ENCODE assay signal across 8 cellular contexts in the genomic region with DNA sequence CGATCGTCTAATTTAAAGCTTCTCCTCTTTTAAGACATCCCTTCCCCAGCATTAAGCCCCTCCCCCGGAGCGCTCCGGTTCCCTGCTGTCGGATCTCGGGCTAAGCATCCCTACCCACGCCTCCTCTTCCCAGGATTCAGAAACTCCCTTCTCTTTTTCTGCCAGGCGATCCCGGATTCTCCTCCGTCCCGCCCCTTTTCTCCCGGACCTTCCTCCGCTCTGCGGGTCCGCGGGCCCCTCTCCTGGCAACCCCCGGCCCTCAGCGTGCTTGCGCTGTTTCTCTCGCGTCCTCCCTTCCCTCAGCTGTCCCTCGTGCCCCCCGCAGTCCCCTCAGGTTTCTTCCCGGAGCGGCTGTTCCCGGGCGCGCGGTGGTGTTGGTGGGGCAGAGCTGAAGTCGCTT. TPM values are rescaled to one million over a fixed set of nuclear protein-coding genes. Genes with fewer than 3 reads are reported as not detected.
DNase-seq lines count a peak whose midpoint lies in the region; ATAC-seq, FAIRE-seq and TF ChIP-seq lines count a peak whose summit lies in the region.
"Not testable (repeated sequence)": the region's sequence is repeated elsewhere in the genome, so short reads cannot be mapped to it uniquely, and the experiment has no call there.

No MANE protein-coding gene starts in this region.

- H3K4me1 Mint-ChIP-seq in activated CD8-positive, alpha-beta T cell treated with anti-CD3 and anti-CD28 coated beads, Interleukin-2, amount 10 ng/mL, durations not matched to agents 7 days and 5 days (ENCODE audit: low read depth); glutamatergic neuron (ENCODE audit: low read depth, unreplicated experiment): not testable (repeated sequence)

- CTCF ChIA-PET in A549 (lab: Yijun Ruan, JAX); OCI-LY7 (lab: Charles Lee; ENCODE audit: unreplicated experiment); activated CD8-positive, alpha-beta T cell treated with anti-CD3 and anti-CD28 coated beads, Interleukin-2, amount 10 ng/mL, durations not matched to agents 7 days and 5 days (lab: Charles Lee): not testable (repeated sequence)

- not testable (repeated sequence) for H3K79me2 ChIP-seq in OCI-LY7 (ENCODE audit: insufficient read depth, low read depth, low read length); mesendoderm (ENCODE audit: control insufficient read depth, insufficient read depth, low read length)

- not testable (repeated sequence) for H3K9me3 Mint-ChIP-seq in activated CD8-positive, alpha-beta T cell treated with anti-CD3 and anti-CD28 coated beads, Interleukin-2, amount 10 ng/mL, durations not matched to agents 7 days and 5 days (ENCODE audit: insufficient read depth); glutamatergic neuron (ENCODE audit: unreplicated experiment)

- not testable (repeated sequence) for TF ChIP-seq EP300 in A549 (IDR thresholded peaks at IDR 0.05)

- H3K56ac ChIP-seq in mesendoderm (ENCODE audit: low read length) = peak overlapping the region; percentile 60

- TF ChIP-seq RAD21 in A549 (conservative IDR thresholded peaks at IDR 0.05 in 1 of 2, IDR thresholded peaks at IDR 0.05 in 1 of 2) = not testable (repeated sequence)

- not testable (repeated sequence) for H3K18ac ChIP-seq in mesendoderm (ENCODE audit: low read length)

- not testable (repeated sequence) for H3K9me3 ChIP-seq in A549; OCI-LY7 (ENCODE audit: low read length); skeletal muscle satellite cell (replicated peaks; ENCODE audit: low read length)

- H3K36me3 Mint-ChIP-seq in activated CD8-positive, alpha-beta T cell treated with anti-CD3 and anti-CD28 coated beads, Interleukin-2, amount 10 ng/mL, durations not matched to agents 7 days and 5 days (ENCODE audit: low read depth); glutamatergic neuron (ENCODE audit: unreplicated experiment): not testable (repeated sequence)

- H3K27ac ChIP-seq in A549 (peak overlapping the region in 1 of 2 experiments; percentile 66; a peak in 2 of 6 replicates), OCI-LY7 (ENCODE audit: low read depth, low read length, poor library complexity, severe bottlenecking) (peak overlapping the region; percentile 51)
- H3K27ac ChIP-seq in mesendoderm (ENCODE audit: low read depth, low read length) = not testable (repeated sequence)

- not testable (repeated sequence) for H2AFZ ChIP-seq in OCI-LY7 (ENCODE audit: low read length)

- intact Hi-C loops in OCI-LY7 (cut with micrococcal nuclease; ENCODE audit: unreplicated experiment) = not testable (repeated sequence)

- DNase-seq in A549 (ENCODE audit: low read depth in 1 of 2, low spot score in 1 of 2) = peak in 1 of 2 experiments; percentile 4
- peak; percentile 2 for DNase-seq in H4 (ENCODE audit: low spot score)
- DNase-seq in OCI-LY7 (ENCODE audit: low spot score) = peak; percentile 0
- peak; percentile 18 for DNase-seq in activated CD8-positive, alpha-beta T cell treated with anti-CD3 and anti-CD28 coated beads, Interleukin-2, amount 10 ng/mL, durations not matched to agents 7 days and 5 days
- DNase-seq in bronchial epithelial cell (ENCODE audit: low read depth) = not testable (repeated sequence)
- DNase-seq in glutamatergic neuron = peak; percentile 11
- DNase-seq in mesendoderm = peak; percentile 34

- not testable (repeated sequence) for TF ChIP-seq CTCF in A549 (IDR thresholded peaks at IDR 0.05); OCI-LY7 (conservative IDR thresholded peaks at IDR 0.05; ENCODE audit: low read length); bronchial epithelial cell (IDR thresholded peaks at IDR 0.05; ENCODE audit: insufficient read depth, low read length, severe bottlenecking); glutamatergic neuron (IDR thresholded peaks at IDR 0.05; ENCODE audit: partially characterized antibody, unreplicated experiment)

- H3K9ac ChIP-seq in mesendoderm (ENCODE audit: low read length); skeletal muscle satellite cell (ENCODE audit: low read depth, low read length): not testable (repeated sequence)

- not testable (repeated sequence) for H3K79me1 ChIP-seq in mesendoderm (ENCODE audit: low read length)

- peak; percentile 9 to 16 for ATAC-seq in A549
- ATAC-seq in activated CD8-positive, alpha-beta T cell treated with anti-CD3 and anti-CD28 coated beads, Interleukin-2, amount 10 ng/mL, durations not matched to agents 7 days and 5 days = not testable (repeated sequence)

- not testable (repeated sequence) for H3K4me1 ChIP-seq in A549; OCI-LY7 (ENCODE audit: insufficient read depth, low read length, poor library complexity, severe bottlenecking); mesendoderm (ENCODE audit: control insufficient read depth, low read depth, low read length); skeletal muscle satellite cell (ENCODE audit: control insufficient read depth, insufficient read depth, low read length)

- H2BK120ac ChIP-seq in mesendoderm (ENCODE audit: low read depth, low read length) = not testable (repeated sequence)

- not testable (repeated sequence) for H3K27ac Mint-ChIP-seq in activated CD8-positive, alpha-beta T cell treated with anti-CD3 and anti-CD28 coated beads, Interleukin-2, amount 10 ng/mL, durations not matched to agents 7 days and 5 days; glutamatergic neuron (ENCODE audit: unreplicated experiment)

- not testable (repeated sequence) for H4K20me1 ChIP-seq in OCI-LY7 (ENCODE audit: insufficient read depth, low read length)

- not testable (repeated sequence) for FAIRE-seq in A549 (lab: Jason Lieb, UNC); bronchial epithelial cell (lab: Jason Lieb, UNC)

- H3K4me3 Mint-ChIP-seq in activated CD8-positive, alpha-beta T cell treated with anti-CD3 and anti-CD28 coated beads, Interleukin-2, amount 10 ng/mL, durations not matched to agents 7 days and 5 days = peak overlapping the region; percentile 52
- H3K4me3 Mint-ChIP-seq in glutamatergic neuron (ENCODE audit: unreplicated experiment) = peak overlapping the region; percentile 59

- not testable (repeated sequence) for BruUV-seq in OCI-LY7 (replicated peaks; lab: Mats Ljungman, UMichigan)

- H3K36me3 ChIP-seq in OCI-LY7 (ENCODE audit: insufficient read depth, low read length); bronchial epithelial cell (ENCODE audit: control insufficient read depth, insufficient read depth, low read length); mesendoderm (ENCODE audit: control insufficient read depth, insufficient read depth, low read length); skeletal muscle satellite cell (ENCODE audit: insufficient read depth, low read length): not testable (repeated sequence)

- not testable (repeated sequence) for H3K23ac ChIP-seq in mesendoderm (ENCODE audit: low read length)

- H3K27me3 ChIP-seq in bronchial epithelial cell (ENCODE audit: control insufficient read depth, insufficient read depth, low read length); mesendoderm (ENCODE audit: insufficient read depth, low read length, poor library complexity); skeletal muscle satellite cell (ENCODE audit: control insufficient read depth, insufficient read depth, low read length): not testable (repeated sequence)

- H4K5ac ChIP-seq in mesendoderm (ENCODE audit: low read length) = not testable (repeated sequence)

- H3K9me2 ChIP-seq in OCI-LY7 (ENCODE audit: insufficient read depth, low read length) = not testable (repeated sequence)

- H3K4me3 ChIP-seq in A549 (peak overlapping the region; percentile 43), OCI-LY7 (ENCODE audit: low read depth, low read length, poor library complexity, severe bottlenecking) (peak overlapping the region; percentile 71), bronchial epithelial cell (ENCODE audit: low read depth, low read length) (peak overlapping the region; percentile 36), skeletal muscle satellite cell (ENCODE audit: low read length) (peak overlapping the region; percentile 66)
- not testable (repeated sequence) for H3K4me3 ChIP-seq in mesendoderm (ENCODE audit: low read length)

- not testable (repeated sequence) for H3K27me3 Mint-ChIP-seq in activated CD8-positive, alpha-beta T cell treated with anti-CD3 and anti-CD28 coated beads, Interleukin-2, amount 10 ng/mL, durations not matched to agents 7 days and 5 days (ENCODE audit: low read depth); glutamatergic neuron (ENCODE audit: unreplicated experiment)

- not testable (repeated sequence) for H4K8ac ChIP-seq in mesendoderm (ENCODE audit: low read depth, low read length)

- H3K4me2 ChIP-seq in A549; mesendoderm (ENCODE audit: low read length): not testable (repeated sequence)
- H3K4me2 ChIP-seq in OCI-LY7 (ENCODE audit: low read length) = peak overlapping the region; percentile 44; the same call in 1 of the 2 replicates
- H3K4me2 ChIP-seq in skeletal muscle satellite cell (ENCODE audit: low read length) = peak overlapping the region; percentile 75

- POLR2A ChIA-PET in A549 (lab: Yijun Ruan, JAX); OCI-LY7 (lab: Charles Lee); activated CD8-positive, alpha-beta T cell treated with anti-CD3 and anti-CD28 coated beads, Interleukin-2, amount 10 ng/mL, durations not matched to agents 7 days and 5 days (lab: Charles Lee): not testable (repeated sequence)

- TF ChIP-seq POLR2A in A549 (IDR thresholded peaks at IDR 0.05; ENCODE audit: low read length) = not testable (repeated sequence)

- H3K4ac ChIP-seq in mesendoderm (ENCODE audit: low read depth, low read length) = not testable (repeated sequence)

- H2BK15ac ChIP-seq in mesendoderm (replicated peaks; ENCODE audit: low read depth) = not testable (repeated sequence)

- not testable (repeated sequence) for H2BK5ac ChIP-seq in mesendoderm (ENCODE audit: low read length)

- H2AK5ac ChIP-seq in mesendoderm (ENCODE audit: low read length) = not testable (repeated sequence)

- 0% methylated on average over 4 of the region's 31 CpGs for WGBS in A549 (ENCODE audit: missing lambda C conversion rate)
- WGBS in mesendoderm (ENCODE audit: extremely low coverage, insufficient coverage, low lambda C conversion rate) = no CpG with 5 or more reads among the region's 31 CpGs

RNA-seq across cellular contexts. Expression of gene FAM72B, which starts 0.3 kb away (rescaled TPM):
- polyA plus RNA-seq in A549 (2011; rRNA removed) = 11.2 and 14.2 TPM in 2 replicates
- 5.6 and 6.0 TPM in 2 replicates for polyA plus RNA-seq in A549 (2012; cell fraction: cytosol; rRNA removed)
- 2.9 and 4.1 TPM in 2 replicates for polyA plus RNA-seq in A549 (2012; cell fraction: nucleus; rRNA removed)
- 12.5 to 13.3 TPM (median 12.5 TPM) in 3 replicates for polyA plus RNA-seq in A549 (2017; fragmentation: RNase III; extraction: RNeasy Plus Mini Kit Qiagen cat#74134 plus additional on column Dnase treatment)
- polyA minus RNA-seq in A549 (2011; rRNA and poly(A)+ RNA removed) = 6.2 and 8.6 TPM in 2 replicates
- 4.5 and 11.2 TPM in 2 replicates for total RNA-seq in H4 (2014; rRNA removed; shearing (Covaris generic))
- total RNA-seq in OCI-LY7 (2014; rRNA removed; shearing (Covaris generic)) = 27.0 and 27.4 TPM in 2 replicates
- 74.1 and 91.4 TPM in 2 replicates for total RNA-seq in OCI-LY7 (2022)
- 10 to 100 TPM; 28.7 to 30.8 TPM for total RNA-seq in activated CD8-positive, alpha-beta T cell treated with anti-CD3 and anti-CD28 coated beads, Interleukin-2, amount 10 ng/mL, durations not matched to agents 7 days and 5 days
- 0.13 TPM in 1 of 2 replicates, not detected in the other for total RNA-seq in bronchial epithelial cell
- 2.1 TPM for total RNA-seq in glutamatergic neuron (ENCODE audit: unreplicated experiment)
- 12.7 TPM for polyA plus RNA-seq in mesendoderm (2013, experiment 1 of 2)
- 12.4 TPM for polyA plus RNA-seq in mesendoderm (2013, experiment 2 of 2)
- total RNA-seq in skeletal muscle satellite cell (2012; rRNA removed) = 3.1 and 4.1 TPM in 2 replicates

RNA-seq across cellular contexts. Expression of gene SRGAP2C, which starts 0.9 kb away (rescaled TPM):
- polyA plus RNA-seq in A549 (2011; rRNA removed) = 8.3 and 10.5 TPM in 2 replicates
- 2.3 and 2.5 TPM in 2 replicates for polyA plus RNA-seq in A549 (2012; cell fraction: cytosol; rRNA removed)
- 4.6 and 5.7 TPM in 2 replicates for polyA plus RNA-seq in A549 (2012; cell fraction: nucleus; rRNA removed)
- 5.4 to 5.8 TPM (median 5.6 TPM) in 3 replicates for polyA plus RNA-seq in A549 (2017; fragmentation: RNase III; extraction: RNeasy Plus Mini Kit Qiagen cat#74134 plus additional on column Dnase treatment)
- 13.1 and 17.1 TPM in 2 replicates for polyA minus RNA-seq in A549 (2011; rRNA and poly(A)+ RNA removed)
- 7.2 and 10.4 TPM in 2 replicates for total RNA-seq in H4 (2014; rRNA removed; shearing (Covaris generic))
- 6.8 and 7.0 TPM in 2 replicates for total RNA-seq in OCI-LY7 (2014; rRNA removed; shearing (Covaris generic))
- 30.7 and 41.0 TPM in 2 replicates for total RNA-seq in OCI-LY7 (2022)
- 10 to 100 TPM; 28.9 to 32.2 TPM for total RNA-seq in activated CD8-positive, alpha-beta T cell treated with anti-CD3 and anti-CD28 coated beads, Interleukin-2, amount 10 ng/mL, durations not matched to agents 7 days and 5 days
- total RNA-seq in bronchial epithelial cell = 8.3 and 11.6 TPM in 2 replicates
- 16.5 TPM for total RNA-seq in glutamatergic neuron (ENCODE audit: unreplicated experiment)
- polyA plus RNA-seq in mesendoderm (2013, experiment 1 of 2) = 7.5 TPM
- 7.3 TPM for polyA plus RNA-seq in mesendoderm (2013, experiment 2 of 2)
- 12.0 and 18.0 TPM in 2 replicates for total RNA-seq in skeletal muscle satellite cell (2012; rRNA removed)
